In the genomic region with DNA sequence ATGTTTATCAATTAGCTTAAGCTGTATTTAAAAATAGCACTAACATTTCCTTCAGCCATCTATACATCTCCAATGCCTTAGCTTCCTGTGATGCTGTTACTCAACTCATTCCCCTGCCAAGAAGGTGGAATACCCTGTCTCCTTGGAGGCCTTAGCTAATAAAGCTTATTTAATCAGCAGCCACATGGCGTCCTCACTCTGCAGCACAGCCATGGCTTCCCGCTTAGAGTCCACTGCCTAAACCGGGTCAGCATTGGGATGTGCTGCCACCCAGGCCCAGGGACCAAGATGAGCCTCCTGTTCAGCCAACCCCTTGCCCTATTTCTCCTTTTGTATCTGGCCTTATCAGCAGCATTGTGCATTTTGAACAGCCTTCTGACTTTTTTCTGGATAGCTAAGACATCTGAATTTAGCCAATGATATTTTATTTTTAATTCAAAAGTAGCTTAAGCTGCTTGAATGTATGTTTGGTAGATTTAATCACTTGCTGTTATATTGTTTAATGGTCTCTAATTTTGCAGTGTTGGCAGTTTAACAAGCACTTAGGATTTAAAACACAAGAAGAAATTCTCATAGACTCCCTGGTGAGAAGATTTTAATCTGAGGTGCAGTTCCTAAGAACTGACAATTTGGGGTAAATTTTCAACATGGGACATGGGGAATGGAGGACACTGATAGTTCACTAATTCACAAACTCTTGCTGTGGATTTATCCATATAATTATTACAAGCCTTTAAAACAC, we compare ENCODE assay signal across 9 cellular contexts.
DNase-seq lines count a peak whose midpoint lies in the region; ATAC-seq, FAIRE-seq and TF ChIP-seq lines count a peak whose summit lies in the region.
"Had no signal": no experiment of that assay in that cellular context is flagged by ENCODE, and none has a peak within 500 bp of the region (broad histone marks: within the 10 kb centered on the region; RNA-seq: fewer than 3 reads in every experiment).

No MANE protein-coding gene starts in this region.

- TF ChIP-seq POLR2A in spleen (IDR thresholded peaks at IDR 0.05) = no peak

- ATAC-seq in HG02759 (IDR thresholded peaks at IDR 0.05; ENCODE audit: unreplicated experiment) = no peak

- 82 to 94% (median 90%) methylated on average over 3 of the region's 3 CpGs for WGBS in spleen, 5 donors

- intact Hi-C loops in spleen (cut with DNase I; ENCODE audit: low total_unique reads) = loop anchor here (5.0 to 10.0 kb wide), 2 partner anchors 313 to 740 kb away; no protein-coding TSS in a partner anchor

- no peak for TF ChIP-seq CTCF in spleen (IDR thresholded peaks at IDR 0.05 in 8 of 11, conservative IDR thresholded peaks at IDR 0.05 in 3 of 11)

- no peak for FAIRE-seq in RCC 7860 (lab: Jason Lieb, UNC)

- H3K4me1 ChIP-seq in spleen = peaks cover 0 to 9% (median 4%) of the 10 kb centered on the region in 6 donors

- DNase-seq in Daoy (ENCODE audit: low read depth) (peak; percentile 56), RCC 7860 (ENCODE audit: low spot score) (peak; percentile 37), fibroblast of the conjunctiva (ENCODE audit: low read depth) (peak; percentile 70), pons (ENCODE audit: low spot score) (peak; percentile 60), spleen (no peak)
- DNase-seq in activated CD4-positive, CD25-positive, alpha-beta regulatory T cell (lab: John Stamatoyannopoulos, UW) = no peak
- DNase-seq in activated effector memory CD4-positive, alpha-beta T cell treated with Interleukin-2 at 50 U/mL for 16 hours = no peak

- H3K27ac ChIP-seq in spleen = peak overlapping the region in 1 of 8 donors; percentile 34

- no peaks in the 10 kb centered on the region for H3K27me3 ChIP-seq in spleen (replicated peaks in 1 of 7)

- no peaks in the 10 kb centered on the region for H3K36me3 ChIP-seq in spleen

- H3K4me3 ChIP-seq in spleen = no peak overlapping the region
- H3K4me3 ChIP-seq: mucosa of descending colon had no signal

- H3K9me3 ChIP-seq in spleen = no peaks in the 10 kb centered on the region
- H3K9me3 ChIP-seq: mucosa of descending colon had no signal

Comparison
In these comparisons a context has a peak if more than half of its experiments do, and no peak if none do; other contexts are left out.
1. DNase-seq: peak in Daoy (single experiment), RCC 7860 (single experiment), fibroblast of the conjunctiva (single experiment) and pons (single experiment); none in activated CD4-positive, CD25-positive, alpha-beta regulatory T cell (0 of 4), spleen (single experiment) and activated effector memory CD4-positive, alpha-beta T cell treated with Interleukin-2 at 50 U/mL for 16 hours (single experiment).